In the genomic region with DNA sequence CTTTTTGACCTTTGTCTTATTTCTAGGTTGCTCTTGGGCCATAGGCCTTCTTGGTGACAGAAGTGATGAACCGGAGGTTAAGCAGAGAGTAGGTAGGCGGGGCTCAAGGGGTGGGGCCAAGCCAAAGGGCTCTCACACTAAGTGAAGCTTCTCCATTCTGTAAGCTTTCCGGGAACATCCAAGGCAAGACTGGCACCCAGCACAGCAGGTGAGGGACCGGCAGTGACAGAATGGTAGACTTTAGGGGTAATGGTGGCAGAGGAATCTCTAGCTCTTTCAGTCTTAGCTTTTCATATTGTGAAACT, we compare ENCODE assay signal across 8 cellular contexts. TPM values are rescaled to one million over a fixed set of nuclear protein-coding genes. Genes with fewer than 3 reads are reported as not detected.
DNase-seq lines count a peak whose midpoint lies in the region; ATAC-seq and TF ChIP-seq lines count a peak whose summit lies in the region.

Gene TNFAIP8L2, plus strand, starts transcription at position 135 of the 305 bp plus-strand sequence. CDS start 2,049 bp downstream, outside the sequence.

- no peaks in the 10 kb centered on the region for H3K27me3 Mint-ChIP-seq in T-cell
- H3K27me3 Mint-ChIP-seq in activated naive CD4-positive, alpha-beta T cell treated with anti-CD3 and anti-CD28 coated beads, Interleukin-2, amount 50 U/mL, for 24 hours, result no peaks in the 10 kb centered on the region

- no peaks in the 10 kb centered on the region for H3K27me3 ChIP-seq in MG63

- DNase-seq in T-cell, result peak; percentile 37 to 82 (median 67)
- peak; percentile 38 for DNase-seq in mucosa of gallbladder (ENCODE audit: low spot score)
- peak in 20 of 49 donors; percentile 2 to 42 (median 14) for DNase-seq in substantia nigra (lab: John Stamatoyannopoulos, UW)
- DNase-seq in MG63, result no peak

- H3K4me3 Mint-ChIP-seq in T-cell, result peak within 1 kb of the TSS; percentile 99 to 100 (median 100)
- H3K4me3 Mint-ChIP-seq in activated naive CD4-positive, alpha-beta T cell treated with anti-CD3 and anti-CD28 coated beads, Interleukin-2, amount 50 U/mL, for 24 hours, result peak within 1 kb of the TSS; percentile 100

- ATAC-seq in HG02852 (IDR thresholded peaks at IDR 0.05; ENCODE audit: unreplicated experiment) (peak; percentile 77), T-cell (replicated peaks in 1 of 4) (peak; percentile 81 to 88 (median 85)), GM18502 (IDR thresholded peaks at IDR 0.05; ENCODE audit: poor library complexity, unreplicated experiment) (no peak)

- TF ChIP-seq POLR2A in GM15510 (IDR thresholded peaks at IDR 0.05; ENCODE audit: borderline replicate concordance, extremely low read depth, insufficient read length), result peak; percentile 30

- H3K4me3 ChIP-seq in MG63, result no peak within 1 kb of the TSS

- peaks cover 20% of the 10 kb centered on the region for H3K36me3 Mint-ChIP-seq in T-cell
- H3K36me3 Mint-ChIP-seq in activated naive CD4-positive, alpha-beta T cell treated with anti-CD3 and anti-CD28 coated beads, Interleukin-2, amount 50 U/mL, for 24 hours, result peaks cover 13% of the 10 kb centered on the region

- H3K27ac ChIP-seq in substantia nigra (ENCODE audit: low read depth, low read length, poor library complexity, severe bottlenecking), result peak within 1 kb of the TSS; percentile 76

- no peaks in the 10 kb centered on the region for H3K9me3 Mint-ChIP-seq in T-cell
- H3K9me3 Mint-ChIP-seq in activated naive CD4-positive, alpha-beta T cell treated with anti-CD3 and anti-CD28 coated beads, Interleukin-2, amount 50 U/mL, for 24 hours, result no peaks in the 10 kb centered on the region

- POLR2A ChIA-PET in T-cell (lab: Charles Lee), result interaction anchor here in 1 of 2 donors (0.5 to 0.6 kb wide), 2 partner anchors 36 to 125 kb away, joined by 3 to 4 read pairs; partner anchors contain the start of gene ZNF687

- H3K9me3 ChIP-seq in MG63, result no peaks in the 10 kb centered on the region

- peaks cover 29% of the 10 kb centered on the region for H3K36me3 ChIP-seq in MG63

- H3K4me1 Mint-ChIP-seq in T-cell, result peaks cover 44 to 60% (median 57%) of the 10 kb centered on the region in 3 donors
- H3K4me1 Mint-ChIP-seq in activated naive CD4-positive, alpha-beta T cell treated with anti-CD3 and anti-CD28 coated beads, Interleukin-2, amount 50 U/mL, for 24 hours, result peaks cover 53% of the 10 kb centered on the region

- peak within 1 kb of the TSS; percentile 97 to 100 for H3K27ac Mint-ChIP-seq in T-cell
- peak within 1 kb of the TSS; percentile 98 for H3K27ac Mint-ChIP-seq in activated naive CD4-positive, alpha-beta T cell treated with anti-CD3 and anti-CD28 coated beads, Interleukin-2, amount 50 U/mL, for 24 hours

- CTCF ChIA-PET in T-cell (lab: Charles Lee), result interaction anchor here (0.5 to 5.1 kb wide), 16 partner anchors 10 to 240 kb away, joined by 3 to 144 read pairs (median 4); partner anchors contain the start of genes GABPB2 (in 1 of the 2), LYSMD1 (in 1 of the 2), MINDY1 (in 1 of the 2) and PSMD4 (in 1 of the 2)

RNA-seq across cellular contexts. Expression of gene TNFAIP8L2, which starts in this region (rescaled TPM):
- total RNA-seq in T-cell (10 to 100 TPM in 3 of 5 donors, 1 to 10 TPM in 2; 3.7 to 41.2 (median 38.8) TPM), mucosa of gallbladder (4.6 TPM)
- not detected in 2 replicates for total RNA-seq in MG63 (2014; rRNA removed; shearing (Covaris generic); ENCODE audit: low replicate concordance)
